Comparison of ENCODE assay signal across 8 cellular contexts in genomic region chr1:173478099-173478555, GRCh38. TPM values are rescaled to one million over a fixed set of nuclear protein-coding genes. Genes with fewer than 3 reads are reported as not detected.
DNase-seq lines count a peak whose midpoint lies in the region; ATAC-seq, FAIRE-seq and TF ChIP-seq lines count a peak whose summit lies in the region.

No MANE protein-coding gene starts in this region.

- H3K23me2 ChIP-seq in H1 (ENCODE audit: low read depth, low read length) = peaks cover 12% of the 10 kb centered on the region

- H3K79me2 ChIP-seq in GM23248 (ENCODE audit: insufficient read depth) = peaks cover 78% of the 10 kb centered on the region
- H3K79me2 ChIP-seq in H1 (ENCODE audit: control insufficient read depth in 1 of 2, insufficient read depth in 2 of 2, low read length in 2 of 2) = peaks cover 12 to 84% of the 10 kb centered on the region in 2 experiments

- FAIRE-seq in H1 (lab: Jason Lieb, UNC) = no peak

- no peaks in the 10 kb centered on the region for H3K9me3 ChIP-seq in AG04450 (ENCODE audit: control insufficient read depth, insufficient read depth, low read length)
- H3K9me3 ChIP-seq in GM23248 (ENCODE audit: low read depth) = no peaks in the 10 kb centered on the region
- H3K9me3 ChIP-seq in SJSA1 (replicated peaks) = no peaks in the 10 kb centered on the region
- no peaks in the 10 kb centered on the region for H3K9me3 ChIP-seq in H1 (ENCODE audit: insufficient read depth in 2 of 2, low read depth in 1 of 2, low read length in 1 of 2)
- H3K9me3 ChIP-seq in thymus (ENCODE audit: control insufficient read depth) = no peaks in the 10 kb centered on the region

- H3K56ac ChIP-seq in H1 (replicated peaks; ENCODE audit: insufficient read length, low read depth, low read length) = no peak overlapping the region

- H3K27ac ChIP-seq in AG04450 (ENCODE audit: low read depth, low read length) = peak overlapping the region; percentile 88
- H3K27ac ChIP-seq in GM23248 = peak overlapping the region; percentile 100
- peak overlapping the region; percentile 78 for H3K27ac ChIP-seq in SJSA1
- H3K27ac ChIP-seq in H1 (ENCODE audit: low read depth, low read length) = peak overlapping the region; percentile 96
- H3K27ac ChIP-seq in thymus (ENCODE audit: low read depth) = peak overlapping the region; percentile 93

- H2BK5ac ChIP-seq in H1 (ENCODE audit: low read depth, low read length) = peak overlapping the region; percentile 97

- no peak overlapping the region for H3K14ac ChIP-seq in H1 (ENCODE audit: insufficient read length)

- H4K5ac ChIP-seq in H1 (ENCODE audit: insufficient read length, low read depth, low read length) = no peak overlapping the region

- H2AK5ac ChIP-seq in H1 (ENCODE audit: low read depth, low read length) = peak overlapping the region; percentile 5; the same call in 1 of the 2 replicates

- CTCF ChIA-PET in AG04450 (lab: Charles Lee) = interaction anchor here (0.8 to 1.9 kb wide), 2 partner anchors 49 to 735 kb away, joined by 3 to 9 read pairs; no protein-coding TSS in a partner anchor
- CTCF ChIA-PET in H1 (lab: Charles Lee; ENCODE audit: partially characterized antibody) = interaction anchor here (0.7 to 4.3 kb wide), 7 partner anchors 10 to 58 kb away, joined by 4 to 44 read pairs (median 5); no protein-coding TSS in a partner anchor

- DNase-seq in AG04450 (ENCODE audit: low read depth, low spot score) (no peak), GM23248 (peak; percentile 93), SJSA1 (ENCODE audit: low read depth in 1 of 2, low spot score in 2 of 2) (peak in 1 of 2 experiments; percentile 48), H1 (ENCODE audit: low read depth in 1 of 2, low spot score in 2 of 2) (no peak), medulla oblongata (ENCODE audit: extremely low spot score) (peak; percentile 70)

- H3K4me1 ChIP-seq in GM23248 (ENCODE audit: insufficient read depth) = peaks cover 49% of the 10 kb centered on the region
- peaks cover 45% of the 10 kb centered on the region for H3K4me1 ChIP-seq in SJSA1 (replicated peaks)
- peaks cover 2 to 18% (median 4%) of the 10 kb centered on the region in 4 experiments; a peak in 6 of 7 replicates for H3K4me1 ChIP-seq in H1 (replicated peaks in 1 of 4; ENCODE audit: control insufficient read depth in 3 of 4, insufficient read depth in 4 of 4, low read length in 3 of 4)
- H3K4me1 ChIP-seq in thymus (ENCODE audit: control insufficient read depth, insufficient read depth, low read length) = peaks cover 12% of the 10 kb centered on the region

- ATAC-seq in GM19467 (IDR thresholded peaks at IDR 0.05; ENCODE audit: unreplicated experiment) (no peak), HG03280 (IDR thresholded peaks at IDR 0.05; ENCODE audit: unreplicated experiment) (no peak)

- no peak overlapping the region for H2BK120ac ChIP-seq in H1 (replicated peaks; ENCODE audit: low read depth, low read length)

- in situ Hi-C loops in GM23248 (cut with MboI) = no loop called here

- H2BK20ac ChIP-seq in H1 (ENCODE audit: low read length) = no peak overlapping the region

- peaks cover 66% of the 10 kb centered on the region for H3F3A ChIP-seq in GM23248 (ENCODE audit: insufficient read depth)

- H3K27me3 ChIP-seq in AG04450 (ENCODE audit: control insufficient read depth, insufficient read depth, low read length) (no peaks in the 10 kb centered on the region), GM23248 (replicated peaks; ENCODE audit: insufficient read depth) (no peaks in the 10 kb centered on the region), SJSA1 (replicated peaks) (no peaks in the 10 kb centered on the region), H1 (replicated peaks in 1 of 4; ENCODE audit: control insufficient read depth in 3 of 4, extremely low read depth in 1 of 4, insufficient read depth in 3 of 4, low read length in 3 of 4) (no peaks in the 10 kb centered on the region), thymus (ENCODE audit: control insufficient read depth, insufficient read depth) (no peaks in the 10 kb centered on the region)

- no peak overlapping the region for H3K4ac ChIP-seq in H1 (replicated peaks; ENCODE audit: insufficient read length, low read depth, low read length)

- H3K18ac ChIP-seq in H1 (ENCODE audit: extremely low read depth, low read length) = peak overlapping the region; percentile 94; the same call in 1 of the 2 replicates

- no peak overlapping the region for H4K91ac ChIP-seq in H1 (replicated peaks; ENCODE audit: insufficient read length, low read length)

- H4K20me1 ChIP-seq in GM23248 (ENCODE audit: insufficient read depth) = no peaks in the 10 kb centered on the region; the same call in 1 of the 2 replicates
- peaks cover 12% of the 10 kb centered on the region in 2 experiments for H4K20me1 ChIP-seq in H1 (replicated peaks in 1 of 2; ENCODE audit: control insufficient read depth in 1 of 2, insufficient read depth in 2 of 2, low read length in 2 of 2)

- peaks cover 37% of the 10 kb centered on the region for H3K36me3 ChIP-seq in GM23248 (ENCODE audit: low read depth)
- H3K36me3 ChIP-seq in SJSA1 = peaks cover 53% of the 10 kb centered on the region
- H3K36me3 ChIP-seq in H1 (ENCODE audit: control insufficient read depth in 2 of 4, insufficient read depth in 4 of 4, low read length in 3 of 4) = peaks cover 23 to 39% (median 28%) of the 10 kb centered on the region in 4 experiments
- H3K36me3 ChIP-seq in thymus (ENCODE audit: control insufficient read depth, insufficient read depth) = peaks cover 7% of the 10 kb centered on the region

- H2BK15ac ChIP-seq in H1 (ENCODE audit: low read length) = peak overlapping the region; percentile 62; the same call in 1 of the 2 replicates

- H3K4me2 ChIP-seq in GM23248 (ENCODE audit: unreplicated experiment) = peak overlapping the region; percentile 97
- peak overlapping the region; percentile 91 to 92 for H3K4me2 ChIP-seq in H1 (ENCODE audit: insufficient read depth in 1 of 2, low read depth in 2 of 2, low read length in 2 of 2)

- H4K8ac ChIP-seq in H1 (ENCODE audit: extremely low read depth, insufficient read depth, low read length) = no peak overlapping the region

- TF ChIP-seq RAD21 in H1 (IDR thresholded peaks at IDR 0.05 in 1 of 2, conservative IDR thresholded peaks at IDR 0.05 in 1 of 2; ENCODE audit: low read depth in 2 of 2, low read length in 2 of 2) = no peak; a peak in 1 of 4 replicates

- H2AFZ ChIP-seq in GM23248 = peak overlapping the region; percentile 84
- H2AFZ ChIP-seq in H1 (ENCODE audit: low read length) = no peak overlapping the region

- POLR2A ChIA-PET in AG04450 (lab: Yijun Ruan, JAX) = interaction anchor here (0.6 to 3.3 kb wide), 7 partner anchors 24 to 439 kb away, joined by 3 to 20 read pairs (median 4); partner anchors contain the start of genes KLHL20 and ZBTB37
- POLR2A ChIA-PET in H1 (lab: Charles Lee; ENCODE audit: partially characterized antibody) = interaction anchor here (0.7 to 4.8 kb wide), 25 partner anchors 8 to 390 kb away, joined by 3 to 53 read pairs (median 6); partner anchors contain the start of genes CENPL, DARS2, GAS5 and ZBTB37

- H3K9me2 ChIP-seq in GM23248 (ENCODE audit: insufficient read depth) = no peaks in the 10 kb centered on the region

- H3K4me3 ChIP-seq in AG04450 (ENCODE audit: low read depth, low read length) (peak overlapping the region; percentile 89), GM23248 (peak overlapping the region; percentile 99), SJSA1 (peak overlapping the region; percentile 91), H1 (ENCODE audit: extremely low read depth in 1 of 4, insufficient read depth in 2 of 4, low read depth in 3 of 4, low read length in 4 of 4) (peak overlapping the region; percentile 86 to 94 (median 92)), thymus (ENCODE audit: low read length) (peak overlapping the region; percentile 74)

- H3K23ac ChIP-seq in H1 (ENCODE audit: insufficient read length) = no peak overlapping the region

- H3K9ac ChIP-seq in GM23248 (peak overlapping the region; percentile 100), H1 (replicated peaks in 1 of 4; ENCODE audit: extremely low read depth in 1 of 4, low read depth in 3 of 4, low read length in 3 of 4) (peak overlapping the region; percentile 95 to 100 (median 98))

- 1 to 3% methylated on average over 9 of the region's 9 CpGs for WGBS in GM23248 (ENCODE audit: low coverage in 1 of 2, low lambda C conversion rate in 2 of 2, missing lambda C conversion rate in 2 of 2), 2 experiments
- WGBS in H1 (ENCODE audit: extremely low coverage in 1 of 2, insufficient coverage in 1 of 2, insufficient read length in 1 of 2, insufficient replicate concordance in 2 of 2, low coverage in 1 of 2, low lambda C conversion rate in 2 of 2, missing lambda C conversion rate in 1 of 2), 2 experiments = 5% methylated on average over 9 of the region's 9 CpGs; no CpG with 5 or more reads in 1 of the 2 experiments
- WGBS in thymus = 24% methylated on average over 9 of the region's 9 CpGs

- TF ChIP-seq POLR2A in H1 (IDR thresholded peaks at IDR 0.05; ENCODE audit: control extremely low read depth in 1 of 2, low read depth in 2 of 2, low read length in 2 of 2) = peak in 1 of 2 experiments; percentile 46; a peak in 2 of 3 replicates

- TF ChIP-seq EP300 in H1 (IDR thresholded peaks at IDR 0.05; ENCODE audit: borderline replicate concordance in 1 of 2, low read depth in 2 of 2, low read length in 2 of 2) = no peak

- H3K79me1 ChIP-seq in H1 (ENCODE audit: low read depth, low read length) = 0 out of 2 replicates have a peak, but pooled peaks cover 2% of the 10 kb centered on the region

- peak overlapping the region; percentile 83 for H2BK12ac ChIP-seq in H1 (ENCODE audit: low read depth, low read length)

- no peak for TF ChIP-seq CTCF in AG04450 (IDR thresholded peaks at IDR 0.05; ENCODE audit: low read depth, low read length)
- TF ChIP-seq CTCF in H1 (IDR thresholded peaks at IDR 0.05; ENCODE audit: control extremely low read depth in 1 of 3, insufficient read depth in 1 of 3, low read depth in 1 of 3, low read length in 3 of 3) = no peak

TF ChIP-seq in H1, 55 proteins besides CTCF, POLR2A, EP300 and RAD21 (continues in another document):
- TF ChIP-seq SP4 (IDR thresholded peaks at IDR 0.05; ENCODE audit: low read length) = no peak

RNA-seq across cellular contexts. Expression of gene PRDX6, which starts 1.0 kb away (rescaled TPM):
- polyA plus RNA-seq in AG04450 (2011; rRNA removed) (545 and 556 TPM in 2 replicates), GM23248 (2016; fragmentation: Nextera tagmentation; extraction: Ambion mirVana) (434 and 438 TPM in 2 replicates), H1 (2011; rRNA removed) (219 and 348 TPM in 2 replicates), thymus (297 TPM)
- polyA minus RNA-seq in AG04450 (2011; rRNA and poly(A)+ RNA removed) = 528 and 592 TPM in 2 replicates
- total RNA-seq in GM23248 (2014; rRNA removed; shearing (Covaris generic)) = 324 and 336 TPM in 2 replicates
- 282 and 448 TPM in 2 replicates for total RNA-seq in SJSA1 (2014; rRNA removed; shearing (Covaris generic))
- total RNA-seq in H1 (2021; fragmentation: NEBNext Ultra II Directional; extraction: Animal tissue kit (Norgen Biotek cat#: 25700)) = 657 and 677 TPM in 2 replicates
- 345 TPM for polyA plus RNA-seq in H1 (2011; cell fraction: cytosol; rRNA removed)
- polyA plus RNA-seq in H1 (2011; cell fraction: nucleus; rRNA removed) = 273 TPM
- 544 to 609 TPM (median 590 TPM) in 4 replicates for polyA plus RNA-seq in H1 (2012, experiment 1 of 2)
- polyA plus RNA-seq in H1 (2012, experiment 2 of 2) = 449 TPM
- polyA plus RNA-seq in H1 (2013, experiment 1 of 2) = 343 TPM
- polyA plus RNA-seq in H1 (2013, experiment 2 of 2) = 345 TPM
- polyA minus RNA-seq in H1 (2011; rRNA and poly(A)+ RNA removed) = 589 and 621 TPM in 2 replicates
- 606 TPM for polyA minus RNA-seq in H1 (2011; cell fraction: cytosol; rRNA and poly(A)+ RNA removed)
- polyA minus RNA-seq in H1 (2011; cell fraction: nucleus; rRNA and poly(A)+ RNA removed) = 293 TPM

Comparison
In these comparisons a context has a peak if more than half of its experiments do, and no peak if none do; other contexts are left out.
1. DNase-seq: peak in GM23248 (single experiment) and medulla oblongata (single experiment); none in AG04450 (single experiment) and H1 (0 of 2).
2. Peak in every context shown above with its lines, with median percentiles within 50 percentile points of each other: H3K27ac ChIP-seq and H3K4me3 ChIP-seq.